Comparison of ENCODE assay signal across 19 cellular contexts in genomic region chr7:21371371-21371770, GRCh38. TPM values are rescaled to one million over a fixed set of nuclear protein-coding genes. Genes with fewer than 3 reads are reported as not detected.
DNase-seq lines count a peak whose midpoint lies in the region; ATAC-seq and TF ChIP-seq lines count a peak whose summit lies in the region.
"Had no signal": no experiment of that assay in that cellular context is flagged by ENCODE, and none has a peak within 500 bp of the region (broad histone marks: within the 10 kb centered on the region; RNA-seq: fewer than 3 reads in every experiment).

No MANE protein-coding gene starts in this region.

- DNase-seq in DMS53 (lab: John Stamatoyannopoulos, UW) (peak; percentile 51), DMS53 treated with DMSO at 0.1 percent for 48 hours (lab: John Stamatoyannopoulos, UW; ENCODE audit: unreplicated experiment) (no peak), H7 (peak; percentile 7), neural progenitor cell (ENCODE audit: low spot score) (peak; percentile 39), left colon (no peak), endothelial cell (ENCODE audit: low spot score) (no peak)
- DNase-seq in activated naive CD4-positive, alpha-beta T cell treated with anti-CD3 and anti-CD28 coated beads, Interleukin-2, amount 50 U/mL, for 72 hours (ENCODE audit: low spot score in 2 of 2) = no peak
- DNase-seq: DMS153; effector CD8-positive, alpha-beta T cell; posterior cingulate gyrus; SHP77; trophoblast cell had no signal

- H3K9me3 ChIP-seq in HUES64 (ENCODE audit: insufficient read depth, low read depth, low read length) = peaks cover 37% of the 10 kb centered on the region
- H3K9me3 ChIP-seq in neural progenitor cell (ENCODE audit: low read depth) = no peaks in the 10 kb centered on the region

- no peaks in the 10 kb centered on the region for H4K20me1 ChIP-seq in neural progenitor cell (ENCODE audit: low read depth)

- no peak overlapping the region for H2AFZ ChIP-seq in neural progenitor cell (replicated peaks)

- H3K4me1 Mint-ChIP-seq in neural progenitor cell = peaks cover 14% of the 10 kb centered on the region
- peaks cover 5% of the 10 kb centered on the region for H3K4me1 Mint-ChIP-seq in endothelial cell (ENCODE audit: unreplicated experiment)
- H3K4me1 Mint-ChIP-seq: activated naive CD4-positive, alpha-beta T cell treated with anti-CD3 and anti-CD28 coated beads, Interleukin-2, amount 50 U/mL, for 24 hours had no signal

- WGBS in HUES64 = 67% methylated on average over 3 of the region's 3 CpGs

- H3K9ac ChIP-seq in HUES64 (ENCODE audit: low read depth, low read length) (no peak overlapping the region; the same call in 1 of the 2 replicates), neural progenitor cell (no peak overlapping the region)

- peak overlapping the region; percentile 15 for H3K27ac Mint-ChIP-seq in neural progenitor cell
- no peak overlapping the region for H3K27ac Mint-ChIP-seq in activated naive CD4-positive, alpha-beta T cell treated with anti-CD3 and anti-CD28 coated beads, Interleukin-2, amount 50 U/mL, for 72 hours
- H3K27ac Mint-ChIP-seq in endothelial cell (ENCODE audit: unreplicated experiment) = no peak overlapping the region
- H3K27ac Mint-ChIP-seq: activated naive CD4-positive, alpha-beta T cell treated with anti-CD3 and anti-CD28 coated beads, Interleukin-2, amount 50 U/mL, for 24 hours; stimulated activated memory B cell treated with anti-CD40 and anti-IgM and Interleukin-4, amounts not matched to agents 10 μg/mL and 1 μg/mL and 100 μg/mL, for 72 hours had no signal

- H3K79me2 ChIP-seq in neural progenitor cell (ENCODE audit: low read depth) = no peaks in the 10 kb centered on the region

- H3K36me3 ChIP-seq in H7 (replicated peaks; ENCODE audit: control insufficient read depth, insufficient read depth, low read length) (no peaks in the 10 kb centered on the region), HUES64 (ENCODE audit: insufficient read depth, low read length) (no peaks in the 10 kb centered on the region), neural progenitor cell (no peaks in the 10 kb centered on the region)

- H3K27ac ChIP-seq in HUES64 (ENCODE audit: low read depth, low read length) (peak overlapping the region; percentile 42), neural progenitor cell (no peak overlapping the region)
- H3K27ac ChIP-seq: 22Rv1, C4-2B had no signal

- intact Hi-C loops in left colon (cut with DNase I, micrococcal nuclease) = no loop called here

- peak overlapping the region; percentile 40 for H3K4me2 ChIP-seq in neural progenitor cell
- H3K4me2 ChIP-seq: smooth muscle cell had no signal

- H3K4me1 ChIP-seq in HUES64 (ENCODE audit: insufficient read depth, low read length) (peaks cover 20% of the 10 kb centered on the region), neural progenitor cell (peaks cover 8% of the 10 kb centered on the region)

- no peak for TF ChIP-seq CTCF in neural progenitor cell (IDR thresholded peaks at IDR 0.05)
- TF ChIP-seq CTCF in endothelial cell (IDR thresholded peaks at IDR 0.05; ENCODE audit: unreplicated experiment) = no peak

- no peaks in the 10 kb centered on the region for H3F3A ChIP-seq in neural progenitor cell (ENCODE audit: low read depth)

- H3K4me3 Mint-ChIP-seq in neural progenitor cell (no peak overlapping the region), endothelial cell (ENCODE audit: unreplicated experiment) (no peak overlapping the region)
- H3K4me3 Mint-ChIP-seq: activated naive CD4-positive, alpha-beta T cell treated with anti-CD3 and anti-CD28 coated beads, Interleukin-2, amount 50 U/mL, for 24 hours; stimulated activated memory B cell treated with anti-CD40 and anti-IgM and Interleukin-4, amounts not matched to agents 10 μg/mL and 1 μg/mL and 100 μg/mL, for 72 hours; T-helper 2 cell treated with Interferon-gamma antibody and Interleukin-4, amounts not matched to agents 5 μg/mL and 100 μg/mL, for 36 hours had no signal

- H3K27me3 ChIP-seq in H7 (ENCODE audit: control insufficient read depth, insufficient read depth, low read length) (no peaks in the 10 kb centered on the region), HUES64 (ENCODE audit: insufficient read depth, low read length) (no peaks in the 10 kb centered on the region), neural progenitor cell (no peaks in the 10 kb centered on the region)

- H3K36me3 Mint-ChIP-seq in neural progenitor cell = no peaks in the 10 kb centered on the region
- H3K36me3 Mint-ChIP-seq in activated naive CD4-positive, alpha-beta T cell treated with anti-CD3 and anti-CD28 coated beads, Interleukin-2, amount 50 U/mL, for 72 hours = no peaks in the 10 kb centered on the region
- H3K36me3 Mint-ChIP-seq in endothelial cell (ENCODE audit: low read depth, unreplicated experiment) = no peaks in the 10 kb centered on the region
- H3K36me3 Mint-ChIP-seq: activated naive CD4-positive, alpha-beta T cell treated with anti-CD3 and anti-CD28 coated beads, Interleukin-2, amount 50 U/mL, for 24 hours had no signal

- no peak overlapping the region for H3K4me3 ChIP-seq in H7 (ENCODE audit: insufficient read depth, low read depth, low read length)
- H3K4me3 ChIP-seq in HUES64 (ENCODE audit: low read length) = no peak overlapping the region
- no peak overlapping the region for H3K4me3 ChIP-seq in neural progenitor cell
- H3K4me3 ChIP-seq: smooth muscle cell had no signal

- no peak for ATAC-seq in left colon
- no peak for ATAC-seq in activated naive CD4-positive, alpha-beta T cell treated with anti-CD3 and anti-CD28 coated beads, Interleukin-2, amount 50 U/mL, for 72 hours
- ATAC-seq: stimulated activated memory B cell treated with anti-CD40 and anti-IgM and Interleukin-4, amounts not matched to agents 10 μg/mL and 1 μg/mL and 100 μg/mL, for 72 hours had no signal

- H3K9me3 Mint-ChIP-seq in neural progenitor cell = peaks cover 5% of the 10 kb centered on the region
- H3K9me3 Mint-ChIP-seq in activated naive CD4-positive, alpha-beta T cell treated with anti-CD3 and anti-CD28 coated beads, Interleukin-2, amount 50 U/mL, for 72 hours = no peaks in the 10 kb centered on the region
- no peaks in the 10 kb centered on the region for H3K9me3 Mint-ChIP-seq in endothelial cell (ENCODE audit: unreplicated experiment)
- H3K9me3 Mint-ChIP-seq: activated naive CD4-positive, alpha-beta T cell treated with anti-CD3 and anti-CD28 coated beads, Interleukin-2, amount 50 U/mL, for 24 hours had no signal

- H3K27me3 Mint-ChIP-seq in neural progenitor cell (ENCODE audit: insufficient read depth, low read depth) (peaks cover 2% of the 10 kb centered on the region), endothelial cell (ENCODE audit: unreplicated experiment) (no peaks in the 10 kb centered on the region)
- H3K27me3 Mint-ChIP-seq: activated naive CD4-positive, alpha-beta T cell treated with anti-CD3 and anti-CD28 coated beads, Interleukin-2, amount 50 U/mL, for 24 hours; stimulated activated memory B cell treated with anti-CD40 and anti-IgM and Interleukin-4, amounts not matched to agents 10 μg/mL and 1 μg/mL and 100 μg/mL, for 72 hours had no signal

RNA-seq across cellular contexts. Expression of gene SP4, which starts 56.5 kb away (rescaled TPM):
- total RNA-seq in H7 (2014; rRNA removed; shearing (Covaris generic)) = 21.2 and 26.3 TPM in 2 replicates
- 15.3 TPM for polyA plus RNA-seq in HUES64 (2013, experiment 1 of 2)
- 14.8 TPM for polyA plus RNA-seq in HUES64 (2013, experiment 2 of 2)
- total RNA-seq in neural progenitor cell (ENCODE audit: low replicate concordance) (42.3 and 49.0 TPM in 2 replicates), left colon (1 to 10 TPM; 2.2 to 5.2 TPM), endothelial cell (ENCODE audit: unreplicated experiment) (9.3 TPM)
- total RNA-seq in activated naive CD4-positive, alpha-beta T cell treated with anti-CD3 and anti-CD28 coated beads, Interleukin-2, amount 50 U/mL, for 72 hours = 10 to 100 TPM; 15.9 to 32.7 TPM

Comparison
In these comparisons a context has a peak if more than half of its experiments do, and no peak if none do; other contexts are left out.
1. DNase-seq: peak in DMS53 (single experiment), H7 (single experiment) and neural progenitor cell (single experiment); none in DMS53 treated with DMSO at 0.1 percent for 48 hours (single experiment), left colon (0 of 2), activated naive CD4-positive, alpha-beta T cell treated with anti-CD3 and anti-CD28 coated beads, Interleukin-2, amount 50 U/mL, for 72 hours (0 of 2) and endothelial cell (single experiment).